ENCODE assay signal across 26 cellular contexts in the genomic region with DNA sequence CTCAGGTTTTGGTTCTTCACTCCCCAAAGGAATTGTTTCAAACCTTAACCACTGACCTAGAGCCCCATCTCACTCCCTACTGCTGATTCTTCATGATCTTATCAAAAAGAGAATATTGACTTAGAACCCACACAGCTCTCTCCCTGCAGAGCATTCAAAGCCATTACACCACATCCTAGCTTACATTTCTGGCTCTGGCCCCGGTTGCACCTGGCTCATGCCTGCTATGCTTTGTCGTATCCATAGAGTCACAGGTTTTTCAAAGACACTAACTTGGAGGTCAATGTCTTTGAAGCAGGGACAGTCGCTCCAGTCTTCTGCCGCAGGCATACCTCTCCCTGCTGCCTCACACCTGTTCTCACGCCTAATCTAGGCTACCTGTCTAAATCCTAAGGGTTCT. TPM values are rescaled to one million over a fixed set of nuclear protein-coding genes. Genes with fewer than 3 reads are reported as not detected.
DNase-seq lines count a peak whose midpoint lies in the region; ATAC-seq and TF ChIP-seq lines count a peak whose summit lies in the region.
"Had no signal": no experiment of that assay in that cellular context is flagged by ENCODE, and none has a peak within 500 bp of the region (broad histone marks: within the 10 kb centered on the region; RNA-seq: fewer than 3 reads in every experiment).

No MANE protein-coding gene starts in this region.

- H3K27ac ChIP-seq in parathyroid adenoma = no peak overlapping the region
- H3K27ac ChIP-seq: 22Rv1, A549, BLaER1 had no signal

- no peaks in the 10 kb centered on the region for H3K79me2 ChIP-seq in parathyroid adenoma

- H3K4me3 Mint-ChIP-seq in activated naive CD8-positive, alpha-beta T cell treated with anti-CD3 and anti-CD28 coated beads, Interleukin-2, amount 50 U/mL, for 24 hours = no peak overlapping the region
- H3K4me3 Mint-ChIP-seq in activated naive CD8-positive, alpha-beta T cell treated with anti-CD3 and anti-CD28 coated beads for 36 hours = no peak overlapping the region
- H3K4me3 Mint-ChIP-seq in activated CD8-positive, alpha-beta T cell treated with anti-CD3 and anti-CD28 coated beads, Interleukin-2, amount 10 ng/mL, durations not matched to agents 7 days and 5 days = no peak overlapping the region
- H3K4me3 Mint-ChIP-seq: CD14-positive monocyte; CD4-positive, alpha-beta memory T cell; CD4-positive, CD25-positive, alpha-beta regulatory T cell; CD8-positive, alpha-beta memory T cell had no signal

- CTCF ChIA-PET in activated CD8-positive, alpha-beta T cell treated with anti-CD3 and anti-CD28 coated beads, Interleukin-2, amount 10 ng/mL, durations not matched to agents 7 days and 5 days (lab: Charles Lee) = interaction anchor here (1.6 to 5.5 kb wide), 3 partner anchors 49 to 259 kb away, joined by 3 to 27 read pairs (median 7); no protein-coding TSS in a partner anchor

- H3K4me1 ChIP-seq in parathyroid adenoma = no peaks in the 10 kb centered on the region
- H3K4me1 ChIP-seq: A549 had no signal

- no peak overlapping the region for H3K4me3 ChIP-seq in parathyroid adenoma (ENCODE audit: low read depth, low read length)
- H3K4me3 ChIP-seq: A549, BLaER1, GM12878 had no signal

- no peak overlapping the region for H3K9ac ChIP-seq in parathyroid adenoma
- H3K9ac ChIP-seq: BLaER1 had no signal

- no peak overlapping the region for H3K4me2 ChIP-seq in parathyroid adenoma (ENCODE audit: low read length)
- H3K4me2 ChIP-seq: A549 had no signal

- H3K27me3 Mint-ChIP-seq in activated naive CD8-positive, alpha-beta T cell treated with anti-CD3 and anti-CD28 coated beads, Interleukin-2, amount 50 U/mL, for 24 hours = peaks cover 3% of the 10 kb centered on the region
- H3K27me3 Mint-ChIP-seq in activated naive CD8-positive, alpha-beta T cell treated with anti-CD3 and anti-CD28 coated beads for 36 hours = no peaks in the 10 kb centered on the region
- peaks cover 14% of the 10 kb centered on the region for H3K27me3 Mint-ChIP-seq in activated CD8-positive, alpha-beta T cell treated with anti-CD3 and anti-CD28 coated beads, Interleukin-2, amount 10 ng/mL, durations not matched to agents 7 days and 5 days (ENCODE audit: low read depth)

- H3K9me3 ChIP-seq in parathyroid adenoma (ENCODE audit: control insufficient read depth, low read length) = no peaks in the 10 kb centered on the region
- H3K9me3 ChIP-seq: A549, BE2C, BLaER1 had no signal

- H3K36me3 Mint-ChIP-seq in activated naive CD8-positive, alpha-beta T cell treated with anti-CD3 and anti-CD28 coated beads, Interleukin-2, amount 50 U/mL, for 24 hours (ENCODE audit: low read depth) = no peaks in the 10 kb centered on the region
- H3K36me3 Mint-ChIP-seq in activated naive CD8-positive, alpha-beta T cell treated with anti-CD3 and anti-CD28 coated beads for 36 hours = no peaks in the 10 kb centered on the region
- H3K36me3 Mint-ChIP-seq in activated CD8-positive, alpha-beta T cell treated with anti-CD3 and anti-CD28 coated beads, Interleukin-2, amount 10 ng/mL, durations not matched to agents 7 days and 5 days (ENCODE audit: low read depth) = no peaks in the 10 kb centered on the region
- H3K36me3 Mint-ChIP-seq: CD14-positive monocyte; CD4-positive, alpha-beta memory T cell; CD4-positive, CD25-positive, alpha-beta regulatory T cell; CD8-positive, alpha-beta memory T cell had no signal

- no peak for DNase-seq in activated naive CD8-positive, alpha-beta T cell treated with anti-CD3 and anti-CD28 coated beads, Interleukin-2, amount 50 U/mL, for 24 hours
- no peak for DNase-seq in activated naive CD8-positive, alpha-beta T cell treated with anti-CD3 and anti-CD28 coated beads for 36 hours
- no peak for DNase-seq in activated CD8-positive, alpha-beta T cell treated with anti-CD3 and anti-CD28 coated beads, Interleukin-2, amount 10 ng/mL, durations not matched to agents 7 days and 5 days
- DNase-seq in activated CD8-positive, alpha-beta memory T cell treated with anti-CD3 and anti-CD28 coated beads, Interleukin-2, amount 50 U/mL, for 4 hours = no peak
- DNase-seq: BE2C; C1 segment of cervical spinal cord; CD4-positive, alpha-beta memory T cell; CD4-positive, CD25-positive, alpha-beta regulatory T cell; CD8-positive, alpha-beta memory T cell; COR-L47; DMS 273 treated with DMSO at 0.1 percent for 48 hours; DMS153; DMS53; DMS79; DND-41; EL; GDM1 had no signal

- POLR2A ChIA-PET in activated CD8-positive, alpha-beta T cell treated with anti-CD3 and anti-CD28 coated beads, Interleukin-2, amount 10 ng/mL, durations not matched to agents 7 days and 5 days (lab: Charles Lee) = no interaction called here

- H3K4me1 Mint-ChIP-seq in activated naive CD8-positive, alpha-beta T cell treated with anti-CD3 and anti-CD28 coated beads, Interleukin-2, amount 50 U/mL, for 24 hours = no peaks in the 10 kb centered on the region
- H3K4me1 Mint-ChIP-seq in activated naive CD8-positive, alpha-beta T cell treated with anti-CD3 and anti-CD28 coated beads for 36 hours = no peaks in the 10 kb centered on the region
- H3K4me1 Mint-ChIP-seq in activated CD8-positive, alpha-beta T cell treated with anti-CD3 and anti-CD28 coated beads, Interleukin-2, amount 10 ng/mL, durations not matched to agents 7 days and 5 days (ENCODE audit: low read depth) = no peaks in the 10 kb centered on the region
- H3K4me1 Mint-ChIP-seq: CD14-positive monocyte; CD4-positive, CD25-positive, alpha-beta regulatory T cell; CD8-positive, alpha-beta memory T cell had no signal

- peak overlapping the region; percentile 28 for H2AFZ ChIP-seq in parathyroid adenoma

- H3K9me3 Mint-ChIP-seq in activated naive CD8-positive, alpha-beta T cell treated with anti-CD3 and anti-CD28 coated beads, Interleukin-2, amount 50 U/mL, for 24 hours = no peaks in the 10 kb centered on the region
- H3K9me3 Mint-ChIP-seq in activated naive CD8-positive, alpha-beta T cell treated with anti-CD3 and anti-CD28 coated beads for 36 hours = no peaks in the 10 kb centered on the region
- no peaks in the 10 kb centered on the region for H3K9me3 Mint-ChIP-seq in activated CD8-positive, alpha-beta T cell treated with anti-CD3 and anti-CD28 coated beads, Interleukin-2, amount 10 ng/mL, durations not matched to agents 7 days and 5 days (ENCODE audit: insufficient read depth)
- H3K9me3 Mint-ChIP-seq: CD14-positive monocyte; CD4-positive, alpha-beta memory T cell; CD4-positive, CD25-positive, alpha-beta regulatory T cell; CD8-positive, alpha-beta memory T cell had no signal

- ATAC-seq in activated naive CD8-positive, alpha-beta T cell treated with anti-CD3 and anti-CD28 coated beads, Interleukin-2, amount 50 U/mL, for 24 hours = no peak
- no peak for ATAC-seq in activated CD8-positive, alpha-beta T cell treated with anti-CD3 and anti-CD28 coated beads, Interleukin-2, amount 10 ng/mL, durations not matched to agents 7 days and 5 days
- ATAC-seq: A549, GM12878 had no signal

- no peaks in the 10 kb centered on the region for H3K27me3 ChIP-seq in parathyroid adenoma (ENCODE audit: control insufficient read depth, insufficient read depth, low read length)
- H3K27me3 ChIP-seq: BE2C, BLaER1 had no signal

- no peak for TF ChIP-seq CTCF in parathyroid adenoma (IDR thresholded peaks at IDR 0.05)

- no peaks in the 10 kb centered on the region for H3K36me3 ChIP-seq in parathyroid adenoma (ENCODE audit: control insufficient read depth, insufficient read depth, low read length)
- H3K36me3 ChIP-seq: BE2C, BLaER1 had no signal

- peak overlapping the region; percentile 36 for H3K27ac Mint-ChIP-seq in activated naive CD8-positive, alpha-beta T cell treated with anti-CD3 and anti-CD28 coated beads, Interleukin-2, amount 50 U/mL, for 24 hours
- no peak overlapping the region for H3K27ac Mint-ChIP-seq in activated naive CD8-positive, alpha-beta T cell treated with anti-CD3 and anti-CD28 coated beads for 36 hours
- no peak overlapping the region for H3K27ac Mint-ChIP-seq in activated CD8-positive, alpha-beta T cell treated with anti-CD3 and anti-CD28 coated beads, Interleukin-2, amount 10 ng/mL, durations not matched to agents 7 days and 5 days
- H3K27ac Mint-ChIP-seq: CD4-positive, alpha-beta memory T cell; CD8-positive, alpha-beta memory T cell had no signal

RNA-seq across cellular contexts. Expression of a gene that starts 42.7 kb away (rescaled TPM):
- total RNA-seq in activated naive CD8-positive, alpha-beta T cell treated with anti-CD3 and anti-CD28 coated beads for 36 hours = 1 to 10 TPM; 8.6 to 8.9 TPM
- total RNA-seq in activated CD8-positive, alpha-beta T cell treated with anti-CD3 and anti-CD28 coated beads, Interleukin-2, amount 10 ng/mL, durations not matched to agents 7 days and 5 days = 10 to 100 TPM; 12.0 to 13.0 TPM
- total RNA-seq: A172, Daoy, G401, GM12878 had no signal
